17 cellular contexts compared by ENCODE assay signal in genomic region chr1:244447024-244447423, GRCh38. TPM values are rescaled to one million over a fixed set of nuclear protein-coding genes. Genes with fewer than 3 reads are reported as not detected.
DNase-seq lines count a peak whose midpoint lies in the region; ATAC-seq, FAIRE-seq and TF ChIP-seq lines count a peak whose summit lies in the region.
"Had no signal": no experiment of that assay in that cellular context is flagged by ENCODE, and none has a peak within 500 bp of the region (broad histone marks: within the 10 kb centered on the region; RNA-seq: fewer than 3 reads in every experiment).

No MANE protein-coding gene starts in this region.

- CTCF ChIA-PET in CD4-positive, alpha-beta T cell (lab: Charles Lee) = interaction anchor here (1.7 kb wide), 1 partner anchor 148 kb away, joined by 4 read pairs; no protein-coding TSS in a partner anchor
- CTCF ChIA-PET in HEK293T (lab: Yijun Ruan, JAX) (interaction anchor here (0.7 kb wide), 1 partner anchor 553 kb away, joined by 3 read pairs; no protein-coding TSS in a partner anchor), K562 (lab: Yijun Ruan, JAX; ENCODE audit: low intra/inter-chr PET ratio) (no interaction called here)

- intact Hi-C loops in CD4-positive, alpha-beta T cell (cut with DNase I, micrococcal nuclease) = no loop called here
- intact Hi-C loops in K562 (cut with micrococcal nuclease) = no loop called here
- intact Hi-C loops in lower leg skin (cut with DNase I; ENCODE audit: low total_unique reads) = no loop called here

- no peak overlapping the region for H3K4me3 Mint-ChIP-seq in CD4-positive, alpha-beta T cell
- peak overlapping the region in 6 of 10 donors; percentile 11 to 66 (median 28) for H3K4me3 Mint-ChIP-seq in naive thymus-derived CD8-positive, alpha-beta T cell

- no peak overlapping the region for H3K27ac ChIP-seq in CD4-positive, alpha-beta T cell (ENCODE audit: low read depth, low read length)
- no peak overlapping the region; the same call in 2 of the 3 replicates for H3K27ac ChIP-seq in K562 (ENCODE audit: extremely low read depth, low read depth, low read length)
- no peak overlapping the region for H3K27ac ChIP-seq in foreskin keratinocyte
- H3K27ac ChIP-seq: pancreas had no signal

- TF ChIP-seq POLR2A in K562 (conservative IDR thresholded peaks at IDR 0.05) = no peak
- no peak for TF ChIP-seq POLR2A in lower leg skin (IDR thresholded peaks at IDR 0.05)

- no peak for TF ChIP-seq CTCF in CD4-positive, alpha-beta T cell (IDR thresholded peaks at IDR 0.05)
- TF ChIP-seq CTCF in K562 (IDR thresholded peaks at IDR 0.05 in 2 of 3, conservative IDR thresholded peaks at IDR 0.05 in 1 of 3; ENCODE audit: insufficient read depth in 2 of 3, low read depth in 1 of 3, low read length in 3 of 3) = no peak
- TF ChIP-seq CTCF in foreskin keratinocyte (conservative IDR thresholded peaks at IDR 0.05) = no peak
- no peak for TF ChIP-seq CTCF in lower leg skin (IDR thresholded peaks at IDR 0.05)

- peaks cover 43% of the 10 kb centered on the region for H3K36me3 Mint-ChIP-seq in CD4-positive, alpha-beta T cell (ENCODE audit: low read depth)
- H3K36me3 Mint-ChIP-seq in naive thymus-derived CD8-positive, alpha-beta T cell = peaks cover 0 to 24% (median 5%) of the 10 kb centered on the region in 3 donors

- H3K27ac Mint-ChIP-seq in CD4-positive, alpha-beta T cell = peak overlapping the region; percentile 19
- H3K27ac Mint-ChIP-seq in naive thymus-derived CD8-positive, alpha-beta T cell = peak overlapping the region in 7 of 10 donors; percentile 22 to 93 (median 63)

- no TSS peak for BruUV-seq in K562 (replicated peaks; lab: Mats Ljungman, UMichigan)

- H4K20me1 ChIP-seq in K562 (replicated peaks; ENCODE audit: control insufficient read depth, insufficient read depth, low read length) = no peaks in the 10 kb centered on the region

- no peaks in the 10 kb centered on the region for H3K9me1 ChIP-seq in K562 (ENCODE audit: control insufficient read depth, insufficient read depth, low read length)

- no peaks in the 10 kb centered on the region for H3K9me3 Mint-ChIP-seq in CD4-positive, alpha-beta T cell
- peaks cover 0 to 3% (median 0%) of the 10 kb centered on the region in 9 donors for H3K9me3 Mint-ChIP-seq in naive thymus-derived CD8-positive, alpha-beta T cell
- H3K9me3 Mint-ChIP-seq: brain had no signal

- H3K9me3 ChIP-seq in CD4-positive, alpha-beta T cell (ENCODE audit: control insufficient read depth, low read length) = no peaks in the 10 kb centered on the region
- no peaks in the 10 kb centered on the region for H3K9me3 ChIP-seq in K562 (replicated peaks; ENCODE audit: control insufficient read depth, insufficient read depth, low read depth, low read length)
- H3K9me3 ChIP-seq: pancreas, thoracic aorta had no signal

- peak overlapping the region in 1 of 2 experiments; percentile 23; a peak in 1 of 4 replicates for H3K9ac ChIP-seq in K562 (ENCODE audit: insufficient read depth in 1 of 2, low read depth in 2 of 2, low read length in 2 of 2)

- no peaks in the 10 kb centered on the region for H3K27me3 ChIP-seq in CD4-positive, alpha-beta T cell (ENCODE audit: control insufficient read depth, insufficient read depth, low read length)
- H3K27me3 ChIP-seq in K562 (ENCODE audit: control insufficient read depth in 2 of 2, insufficient read depth in 2 of 2, low read length in 2 of 2) = no peaks in the 10 kb centered on the region
- H3K27me3 ChIP-seq in foreskin keratinocyte = no peaks in the 10 kb centered on the region
- H3K27me3 ChIP-seq: pancreas had no signal

- POLR2A ChIA-PET in CD4-positive, alpha-beta T cell (lab: Charles Lee) = interaction anchor here (1.2 kb wide), 3 partner anchors 14 to 1191 kb away, joined by 3 to 5 read pairs (median 3); partner anchors contain the start of genes CATSPERE and SDCCAG8
- POLR2A ChIA-PET in HEK293T (lab: Yijun Ruan, JAX) (interaction anchor here (1.1 to 2.2 kb wide), 2 partner anchors 15 to 389 kb away, joined by 3 to 7 read pairs; partner anchors contain the start of genes CATSPERE and COX20), K562 (lab: Yijun Ruan, JAX) (interaction anchor here (0.7 kb wide), 1 partner anchor 642 kb away, joined by 3 read pairs; no protein-coding TSS in a partner anchor)
- POLR2A ChIA-PET in naive thymus-derived CD8-positive, alpha-beta T cell (lab: Charles Lee) = no interaction called here

- DNase-seq in CD4-positive, alpha-beta T cell = no peak
- DNase-seq in HEK293T (ENCODE audit: extremely low spot score) = no peak
- no peak for DNase-seq in K562 (ENCODE audit: extremely low read depth in 1 of 4, low spot score in 3 of 4)
- DNase-seq in naive thymus-derived CD8-positive, alpha-beta T cell = no peak
- no peak for DNase-seq in foreskin keratinocyte
- DNase-seq in lower leg skin (ENCODE audit: low spot score in 2 of 2) = no peak
- no peak for DNase-seq in NCI-H1694 (lab: John Stamatoyannopoulos, UW)
- DNase-seq: AML-193; DMS 273 treated with DMSO at 0.1 percent for 48 hours; midbrain; NCI-H748 treated with DMSO at 0.1 percent for 48 hours; pancreas; stimulated activated CD4-positive, alpha-beta T cell treated with anti-CD3 and anti-CD28 coated beads, Interleukin-4, amount 100 ng/mL, for 4 hours had no signal

- no peak for TF ChIP-seq RAD21 in K562 (CRISPR knock-in tag; conservative IDR thresholded peaks at IDR 0.05 in 1 of 2, IDR thresholded peaks at IDR 0.05 in 1 of 2)

- H3K4me1 ChIP-seq in K562 (replicated peaks in 1 of 2; ENCODE audit: control insufficient read depth in 2 of 2, insufficient read depth in 2 of 2, low read length in 2 of 2) (peaks cover 11 to 27% of the 10 kb centered on the region in 2 experiments; a peak in 4 of 5 replicates), foreskin keratinocyte (peaks cover 41% of the 10 kb centered on the region)

- H2AFZ ChIP-seq in K562 (ENCODE audit: low read depth, low read length) = no peak overlapping the region

- WGBS in K562 (ENCODE audit: insufficient coverage, low coverage, missing lambda C conversion rate) = 19% methylated on average over 1 of the region's 1 CpG
- 71 to 81% methylated on average over 1 of the region's 1 CpG for WGBS in lower leg skin, 2 donors

- in situ Hi-C loops in K562 (cut with MboI) = no loop called here

- peaks cover 94% of the 10 kb centered on the region for H3K79me2 ChIP-seq in K562 (ENCODE audit: control insufficient read depth, insufficient read depth, low read length)

- H3K36me3 ChIP-seq in K562 (ENCODE audit: control insufficient read depth, insufficient read depth, low read length) = peaks cover 72% of the 10 kb centered on the region
- H3K36me3 ChIP-seq: pancreas, thoracic aorta had no signal

- H3K27me3 Mint-ChIP-seq in CD4-positive, alpha-beta T cell = no peaks in the 10 kb centered on the region
- no peaks in the 10 kb centered on the region for H3K27me3 Mint-ChIP-seq in naive thymus-derived CD8-positive, alpha-beta T cell

- no peak for TF ChIP-seq EP300 in K562 (IDR thresholded peaks at IDR 0.05; ENCODE audit: low read length)

- peak overlapping the region; percentile 21; the same call in 1 of the 2 replicates for H3K4me2 ChIP-seq in K562 (ENCODE audit: insufficient read depth, low read length)

- no peak overlapping the region for H3K4me3 ChIP-seq in K562
- no peak overlapping the region for H3K4me3 ChIP-seq in lower leg skin (ENCODE audit: low read depth, poor library complexity, severe bottlenecking)
- H3K4me3 ChIP-seq: pancreas, thoracic aorta had no signal

- FAIRE-seq in K562 (lab: Jason Lieb, UNC) = no peak

- no peak for ATAC-seq in CD4-positive, alpha-beta T cell (ENCODE audit: poor library complexity)
- no peak for ATAC-seq in K562
- no peak for ATAC-seq in naive thymus-derived CD8-positive, alpha-beta T cell
- ATAC-seq in foreskin keratinocyte = no peak
- no peak for ATAC-seq in GM21515 (IDR thresholded peaks at IDR 0.05; ENCODE audit: unreplicated experiment)
- ATAC-seq: Panc1, pancreas had no signal

- H3K4me1 Mint-ChIP-seq in CD4-positive, alpha-beta T cell (ENCODE audit: low read depth) = peaks cover 81% of the 10 kb centered on the region
- H3K4me1 Mint-ChIP-seq in naive thymus-derived CD8-positive, alpha-beta T cell = peaks cover 35 to 78% (median 67%) of the 10 kb centered on the region in 4 donors

RNA-seq across cellular contexts. Expression of gene ADSS2, which starts 4.7 kb away (rescaled TPM):
- 10 to 100 TPM; 30.8 to 34.0 TPM for total RNA-seq in CD4-positive, alpha-beta T cell
- 34.0 and 121 TPM in 2 replicates for total RNA-seq in K562 (2011; cell fraction: chromatin; rRNA removed; ENCODE audit: low replicate concordance)
- 13.8 and 21.3 TPM in 2 replicates for total RNA-seq in K562 (2011; cell fraction: nucleolus; rRNA removed)
- total RNA-seq in K562 (2011; cell fraction: nucleoplasm; rRNA removed) = 35.2 and 46.0 TPM in 2 replicates
- total RNA-seq in K562 (2014; rRNA removed) = 46.2 and 47.3 TPM in 2 replicates
- total RNA-seq in K562 (2014; rRNA removed; fragmentation: Illumina TruSeq; extraction: Trizol) = 63.8 and 67.1 TPM in 2 replicates
- total RNA-seq in K562 (2015; rRNA removed; fragmentation: Illumina TruSeq; extraction: Trizol) = 60.7 and 63.1 TPM in 2 replicates
- total RNA-seq in K562 (2021) = 50.1 and 52.0 TPM in 2 replicates
- 51.3 and 62.9 TPM in 2 replicates for polyA plus RNA-seq in K562 (2011; rRNA removed)
- polyA plus RNA-seq in K562 (2011; cell fraction: cytosol; rRNA removed) = 11.7 and 23.8 TPM in 2 replicates
- polyA plus RNA-seq in K562 (2011; cell fraction: nucleus; rRNA removed) = 22.8 and 41.5 TPM in 2 replicates
- polyA plus RNA-seq in K562 (2012) = 46.0 and 52.0 TPM in 2 replicates
- 50.1 and 59.4 TPM in 2 replicates for polyA plus RNA-seq in K562 (2014; fragmentation: Illumina TruSeq; extraction: Trizol)
- 10 to 100 TPM in 1 of 2 experiments, 1 to 10 TPM in 1; 8.8 to 13.7 TPM for polyA plus RNA-seq in K562 (2014; fragmentation: Nextera tagmentation; extraction: Ambion mirVana)
- polyA plus RNA-seq in K562 (2014; rRNA removed) = 61.4 and 61.9 TPM in 2 replicates
- 65.9 and 81.4 TPM in 2 replicates for polyA minus RNA-seq in K562 (2011; rRNA and poly(A)+ RNA removed)
- 25.4 and 26.0 TPM in 2 replicates for polyA minus RNA-seq in K562 (2011; cell fraction: cytosol; rRNA and poly(A)+ RNA removed)
- 40.8 and 69.0 TPM in 2 replicates for polyA minus RNA-seq in K562 (2011; cell fraction: nucleus; rRNA and poly(A)+ RNA removed)
- 10 to 100 TPM; 59.3 to 62.0 TPM for total RNA-seq in naive thymus-derived CD8-positive, alpha-beta T cell
- 10 to 100 TPM; 24.6 to 28.0 (median 27.5) TPM for polyA plus RNA-seq in naive thymus-derived CD8-positive, alpha-beta T cell
- total RNA-seq in foreskin keratinocyte = 38.6 and 42.8 TPM in 2 replicates
- polyA plus RNA-seq in foreskin keratinocyte = 19.3 and 25.0 TPM in 2 replicates
- total RNA-seq in lower leg skin = 10 to 100 TPM; 39.4 to 59.3 (median 47.0) TPM

RNA-seq across cellular contexts. Expression of gene CATSPERE, which starts 14.0 kb away (rescaled TPM):
- total RNA-seq in CD4-positive, alpha-beta T cell = 1 to 10 TPM in 1 of 2 experiments, under 1 TPM in 1; 0.91 to 1.4 TPM
- 0.46 TPM in 1 of 2 replicates, not detected in the other for total RNA-seq in K562 (2011; cell fraction: chromatin; rRNA removed; ENCODE audit: low replicate concordance)
- 0.13 TPM in 1 of 2 replicates, not detected in the other for total RNA-seq in K562 (2011; cell fraction: nucleolus; rRNA removed)
- total RNA-seq in K562 (2011; cell fraction: nucleoplasm; rRNA removed) = 0.15 and 0.53 TPM in 2 replicates
- not detected in 2 replicates for total RNA-seq in K562 (2014; rRNA removed)
- total RNA-seq in K562 (2014; rRNA removed; fragmentation: Illumina TruSeq; extraction: Trizol) = 0.06 and 0.15 TPM in 2 replicates
- 0.07 and 0.11 TPM in 2 replicates for total RNA-seq in K562 (2015; rRNA removed; fragmentation: Illumina TruSeq; extraction: Trizol)
- total RNA-seq in K562 (2021) = not detected in 2 replicates
- 0.06 and 0.23 TPM in 2 replicates for polyA plus RNA-seq in K562 (2011; rRNA removed)
- polyA plus RNA-seq in K562 (2011; cell fraction: cytosol; rRNA removed) = 0.01 TPM in 1 of 2 replicates, not detected in the other
- polyA plus RNA-seq in K562 (2011; cell fraction: nucleus; rRNA removed) = 0.17 and 0.28 TPM in 2 replicates
- 0.10 and 0.22 TPM in 2 replicates for polyA plus RNA-seq in K562 (2012)
- 0.09 TPM in 1 of 2 replicates, not detected in the other for polyA plus RNA-seq in K562 (2014; fragmentation: Illumina TruSeq; extraction: Trizol)
- under 1 TPM in 1 of 2 experiments, not detected in 1; 0.08 TPM for polyA plus RNA-seq in K562 (2014; fragmentation: Nextera tagmentation; extraction: Ambion mirVana)
- 0.16 TPM in 1 of 2 replicates, not detected in the other for polyA plus RNA-seq in K562 (2014; rRNA removed)
- 0.18 and 0.36 TPM in 2 replicates for polyA minus RNA-seq in K562 (2011; rRNA and poly(A)+ RNA removed)
- not detected in 2 replicates for polyA minus RNA-seq in K562 (2011; cell fraction: cytosol; rRNA and poly(A)+ RNA removed)
- polyA minus RNA-seq in K562 (2011; cell fraction: nucleus; rRNA and poly(A)+ RNA removed) = 0.22 TPM in 1 of 2 replicates, not detected in the other
- total RNA-seq in naive thymus-derived CD8-positive, alpha-beta T cell = 1 to 10 TPM; 2.4 to 2.7 TPM
- polyA plus RNA-seq in naive thymus-derived CD8-positive, alpha-beta T cell = 1 to 10 TPM in 1 of 3 donors, under 1 TPM in 2; 0.22 to 1.2 (median 0.61) TPM
- 0.07 and 0.21 TPM in 2 replicates for total RNA-seq in foreskin keratinocyte
- 0.07 and 0.09 TPM in 2 replicates for polyA plus RNA-seq in foreskin keratinocyte
- under 1 TPM in 3 of 4 donors, not detected in 1; 0.25 to 0.98 (median 0.91) TPM for total RNA-seq in lower leg skin
